1 cellular context compared by ENCODE assay signal in the genomic region with DNA sequence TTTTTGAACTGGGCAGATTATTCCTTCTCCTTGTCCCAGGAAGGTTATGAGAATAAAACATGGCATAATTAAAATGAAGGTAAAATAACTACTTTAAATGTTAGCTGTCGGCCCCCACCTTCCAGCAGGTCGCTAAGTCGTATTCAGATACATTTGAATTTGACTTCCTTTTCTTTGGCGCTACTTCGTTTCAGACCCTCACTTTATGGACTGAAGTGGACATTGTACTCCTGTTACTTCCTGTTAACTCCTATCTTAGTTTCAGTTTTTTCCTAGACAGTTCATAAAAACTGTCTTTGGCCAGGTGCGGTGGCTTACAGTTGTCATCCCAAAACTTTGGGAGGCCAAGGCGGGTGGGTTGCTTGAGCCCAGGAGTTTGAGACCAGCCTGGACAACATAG.
A peak's percentile ranks its signal among the peaks of the same experiment; 100 is the strongest.
TF ChIP-seq lines count a peak whose summit lies in the region.

No MANE protein-coding gene starts in this region.

TF ChIP-seq in K562, 482 proteins besides CTCF, POLR2A, EP300 and RAD21:
- 0 out of 2 replicates have a peak, but pooled peaks have one; percentile 27 for TF ChIP-seq ZNF121 (CRISPR knock-in tag; conservative IDR thresholded peaks at IDR 0.05)
- TF ChIP-seq CBX3 (IDR thresholded peaks at IDR 0.05; ENCODE audit: borderline replicate concordance in 1 of 2, low read length in 2 of 2), result no peak
- TF ChIP-seq, protein P1, sequence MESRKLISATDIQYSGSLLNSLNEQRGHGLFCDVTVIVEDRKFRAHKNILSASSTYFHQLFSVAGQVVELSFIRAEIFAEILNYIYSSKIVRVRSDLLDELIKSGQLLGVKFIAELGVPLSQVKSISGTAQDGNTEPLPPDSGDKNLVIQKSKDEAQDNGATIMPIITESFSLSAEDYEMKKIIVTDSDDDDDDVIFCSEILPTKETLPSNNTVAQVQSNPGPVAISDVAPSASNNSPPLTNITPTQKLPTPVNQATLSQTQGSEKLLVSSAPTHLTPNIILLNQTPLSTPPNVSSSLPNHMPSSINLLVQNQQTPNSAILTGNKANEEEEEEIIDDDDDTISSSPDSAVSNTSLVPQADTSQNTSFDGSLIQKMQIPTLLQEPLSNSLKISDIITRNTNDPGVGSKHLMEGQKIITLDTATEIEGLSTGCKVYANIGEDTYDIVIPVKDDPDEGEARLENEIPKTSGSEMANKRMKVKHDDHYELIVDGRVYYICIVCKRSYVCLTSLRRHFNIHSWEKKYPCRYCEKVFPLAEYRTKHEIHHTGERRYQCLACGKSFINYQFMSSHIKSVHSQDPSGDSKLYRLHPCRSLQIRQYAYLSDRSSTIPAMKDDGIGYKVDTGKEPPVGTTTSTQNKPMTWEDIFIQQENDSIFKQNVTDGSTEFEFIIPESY (CRISPR knock-in tag; IDR thresholded peaks at IDR 0.05), result peak; percentile 70; the same call in 1 of the 2 replicates
- no peak for TF ChIP-seq NCOA1 (IDR thresholded peaks at IDR 0.05; ENCODE audit: low read depth)
- no peak for TF ChIP-seq ZBTB8A (IDR thresholded peaks at IDR 0.05; ENCODE audit: partially characterized antibody)
- no peak for TF ChIP-seq ZNF23 (CRISPR knock-in tag; IDR thresholded peaks at IDR 0.05)
- TF ChIP-seq ETV1 (tag; conservative IDR thresholded peaks at IDR 0.05; ENCODE audit: low read depth), result no peak
- TF ChIP-seq ZNF311 (CRISPR knock-in tag; IDR thresholded peaks at IDR 0.05), result no peak
- TF ChIP-seq ATF7 (IDR thresholded peaks at IDR 0.05), result no peak
- no peak for TF ChIP-seq CCNT2 (IDR thresholded peaks at IDR 0.05; ENCODE audit: borderline replicate concordance, extremely low read depth, insufficient read length, low read depth, low read length)
- no peak for TF ChIP-seq COPS2 (conservative IDR thresholded peaks at IDR 0.05)
